In genomic region chr21:42685036-42685435, GRCh38 we compare ENCODE assay signal across 14 cellular contexts. TPM values are rescaled to one million over a fixed set of nuclear protein-coding genes. Genes with fewer than 3 reads are reported as not detected.
DNase-seq lines count a peak whose midpoint lies in the region; ATAC-seq lines count a peak whose summit lies in the region.
"Had no signal": no experiment of that assay in that cellular context is flagged by ENCODE, and none has a peak within 500 bp of the region (broad histone marks: within the 10 kb centered on the region; RNA-seq: fewer than 3 reads in every experiment).

No MANE protein-coding gene starts in this region.

- H2AK5ac ChIP-seq in trophoblast cell (ENCODE audit: low read length), result no peak overlapping the region

- no peaks in the 10 kb centered on the region for H3K79me2 ChIP-seq in trophoblast cell (ENCODE audit: control insufficient read depth, insufficient read depth, low read length, poor library complexity)

- no peak overlapping the region for H3K4ac ChIP-seq in trophoblast cell (ENCODE audit: low read depth, low read length)

- no peak overlapping the region for H3K18ac ChIP-seq in trophoblast cell (ENCODE audit: low read length)

- DNase-seq in activated CD8-positive, alpha-beta memory T cell treated with anti-CD3 and anti-CD28 coated beads, Interleukin-2, amount 50 U/mL, for 48 hours, result peak; percentile 60
- no peak for DNase-seq in activated CD8-positive, alpha-beta memory T cell treated with anti-CD3 and anti-CD28 coated beads, Interleukin-2, amount 50 U/mL, for 4 hours
- DNase-seq in MG63 (peak; percentile 66), adipocyte (ENCODE audit: low read depth) (no peak), trophoblast cell (no peak), HT-29 (ENCODE audit: low spot score) (no peak), NCI-H146 (lab: John Stamatoyannopoulos, UW) (no peak)
- DNase-seq: activated gamma-delta T cell, esophagus squamous epithelium, NCI-H1930 had no signal

- H3K4me3 ChIP-seq in MG63, result peak overlapping the region; percentile 44
- H3K4me3 ChIP-seq in adipocyte (ENCODE audit: low read length), result peak overlapping the region; percentile 66
- H3K4me3 ChIP-seq in trophoblast cell (ENCODE audit: low read depth, low read length), result no peak overlapping the region
- H3K4me3 ChIP-seq: esophagus squamous epithelium, lung had no signal

- no peak overlapping the region for H3K23ac ChIP-seq in trophoblast cell (ENCODE audit: low read length)

- ATAC-seq in HG03432 (IDR thresholded peaks at IDR 0.05; ENCODE audit: unreplicated experiment), result no peak
- ATAC-seq: Right ventricle myocardium inferior had no signal

- H2BK120ac ChIP-seq in trophoblast cell (ENCODE audit: insufficient read depth, low read length, poor library complexity), result no peak overlapping the region

- no peaks in the 10 kb centered on the region for H3K36me3 ChIP-seq in MG63
- H3K36me3 ChIP-seq in adipocyte (ENCODE audit: control insufficient read depth, insufficient read depth, low read length, severe bottlenecking), result no peaks in the 10 kb centered on the region
- peaks cover 21 to 24% of the 10 kb centered on the region in 2 experiments for H3K36me3 ChIP-seq in trophoblast cell (ENCODE audit: control insufficient read depth in 1 of 2, insufficient read depth in 2 of 2, low read length in 2 of 2)
- H3K36me3 ChIP-seq: esophagus squamous epithelium had no signal

- peaks cover 7% of the 10 kb centered on the region for H3K4me1 ChIP-seq in adipocyte (ENCODE audit: control insufficient read depth, insufficient read depth, low read length)
- H3K4me1 ChIP-seq in trophoblast cell (ENCODE audit: control insufficient read depth in 1 of 2, insufficient read depth in 2 of 2, low read length in 2 of 2), result peaks cover 10 to 12% of the 10 kb centered on the region in 2 experiments

- no peak overlapping the region for H4K91ac ChIP-seq in trophoblast cell (ENCODE audit: low read depth, low read length)

- H2BK12ac ChIP-seq in trophoblast cell (ENCODE audit: low read length), result peak overlapping the region; percentile 17

- peak overlapping the region; percentile 24 for H2BK5ac ChIP-seq in trophoblast cell (ENCODE audit: low read depth, low read length, poor library complexity)

- no peak overlapping the region for H3K14ac ChIP-seq in trophoblast cell (ENCODE audit: low read length)

- H3K27me3 ChIP-seq in MG63 (peaks cover 5% of the 10 kb centered on the region; the same call in 1 of the 2 replicates), adipocyte (replicated peaks; ENCODE audit: control insufficient read depth, insufficient read depth, low read length) (peaks cover 38% of the 10 kb centered on the region), trophoblast cell (ENCODE audit: insufficient read depth, low read length) (no peaks in the 10 kb centered on the region)

- WGBS in trophoblast cell (ENCODE audit: extremely low coverage, insufficient coverage, insufficient read length), result no CpG with 5 or more reads among the region's 33 CpGs

- no peak overlapping the region for H3K4me2 ChIP-seq in trophoblast cell (ENCODE audit: low read length)

- H3K79me1 ChIP-seq in trophoblast cell (ENCODE audit: low read length), result no peaks in the 10 kb centered on the region

- no peak overlapping the region for H4K8ac ChIP-seq in trophoblast cell (ENCODE audit: low read depth, low read length)

- H4K12ac ChIP-seq in trophoblast cell (ENCODE audit: low read depth, low read length), result no peak overlapping the region

- H3K9me3 ChIP-seq in MG63, result no peaks in the 10 kb centered on the region
- H3K9me3 ChIP-seq in adipocyte (ENCODE audit: control insufficient read depth, low read length), result no peaks in the 10 kb centered on the region
- H3K9me3 ChIP-seq in trophoblast cell (ENCODE audit: insufficient read depth, low read depth, low read length), result peaks cover 7% of the 10 kb centered on the region
- H3K9me3 ChIP-seq: esophagus squamous epithelium had no signal

- H2AFZ ChIP-seq in trophoblast cell (ENCODE audit: insufficient read depth, low read length, poor library complexity), result no peak overlapping the region

- H3K9ac ChIP-seq in adipocyte (ENCODE audit: low read length), result no peak overlapping the region
- H3K9ac ChIP-seq in trophoblast cell (ENCODE audit: low read length), result no peak overlapping the region

- no peak overlapping the region for H3K27ac ChIP-seq in trophoblast cell (ENCODE audit: low read depth, low read length)
- H3K27ac ChIP-seq: esophagus squamous epithelium had no signal

RNA-seq across cellular contexts. Expression of gene PDE9A, which starts 31.6 kb away (rescaled TPM):
- total RNA-seq in MG63 (2014; rRNA removed; shearing (Covaris generic); ENCODE audit: low replicate concordance), result 0.12 TPM in 1 of 2 replicates, not detected in the other
- polyA plus RNA-seq in trophoblast cell (2013), result 17.4 and 18.5 TPM in 2 replicates
- 8.4 and 9.1 TPM in 2 replicates for total RNA-seq in HT-29 (2014; rRNA removed; shearing (Covaris generic))
- total RNA-seq: LHCN-M2 had no signal

Comparison
In these comparisons a context has a peak if more than half of its experiments do, and no peak if none do; other contexts are left out.
1. DNase-seq: peak in activated CD8-positive, alpha-beta memory T cell treated with anti-CD3 and anti-CD28 coated beads, Interleukin-2, amount 50 U/mL, for 48 hours (single experiment) and MG63 (single experiment); none in activated CD8-positive, alpha-beta memory T cell treated with anti-CD3 and anti-CD28 coated beads, Interleukin-2, amount 50 U/mL, for 4 hours (single experiment), adipocyte (single experiment), trophoblast cell (0 of 2), HT-29 (single experiment) and NCI-H146 (single experiment).